Comparison of ENCODE assay signal across 1 cellular context in the genomic region with DNA sequence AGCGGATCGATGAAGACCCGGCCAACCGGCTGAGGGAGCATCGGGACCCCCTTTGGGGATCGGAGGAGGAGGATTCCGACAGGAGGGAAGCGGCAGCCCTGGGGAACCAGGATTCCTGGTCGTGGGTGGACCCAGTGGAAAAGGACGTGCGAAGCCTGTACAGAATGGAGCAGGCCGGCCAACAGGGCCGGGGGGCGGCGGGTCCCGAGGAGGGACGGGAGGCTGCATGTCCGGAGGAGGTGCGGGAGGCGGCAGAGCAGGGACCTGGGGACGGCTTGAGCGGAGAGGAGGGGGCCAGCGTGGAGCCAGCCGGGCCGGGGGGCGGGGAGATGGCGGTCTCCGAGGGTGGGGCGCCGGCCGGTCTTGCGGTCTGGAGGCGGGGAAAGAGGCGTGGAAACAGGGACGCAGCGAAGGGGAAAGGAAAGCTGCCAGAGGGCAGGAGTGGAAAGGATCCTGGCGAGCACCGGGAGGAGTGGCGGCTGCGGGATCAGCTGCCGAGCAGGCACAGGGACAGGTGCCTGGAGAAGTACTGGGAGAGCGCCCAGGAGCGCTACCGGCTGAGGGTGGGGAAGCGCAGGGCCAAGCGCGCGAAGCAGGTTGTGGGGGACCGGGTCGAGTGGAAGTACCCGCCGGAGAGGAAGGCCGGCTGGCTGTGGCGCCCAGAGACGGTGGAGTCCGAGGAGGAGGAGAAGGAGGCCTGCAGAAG.
TF ChIP-seq lines count a peak whose summit lies in the region.

A gene with protein sequence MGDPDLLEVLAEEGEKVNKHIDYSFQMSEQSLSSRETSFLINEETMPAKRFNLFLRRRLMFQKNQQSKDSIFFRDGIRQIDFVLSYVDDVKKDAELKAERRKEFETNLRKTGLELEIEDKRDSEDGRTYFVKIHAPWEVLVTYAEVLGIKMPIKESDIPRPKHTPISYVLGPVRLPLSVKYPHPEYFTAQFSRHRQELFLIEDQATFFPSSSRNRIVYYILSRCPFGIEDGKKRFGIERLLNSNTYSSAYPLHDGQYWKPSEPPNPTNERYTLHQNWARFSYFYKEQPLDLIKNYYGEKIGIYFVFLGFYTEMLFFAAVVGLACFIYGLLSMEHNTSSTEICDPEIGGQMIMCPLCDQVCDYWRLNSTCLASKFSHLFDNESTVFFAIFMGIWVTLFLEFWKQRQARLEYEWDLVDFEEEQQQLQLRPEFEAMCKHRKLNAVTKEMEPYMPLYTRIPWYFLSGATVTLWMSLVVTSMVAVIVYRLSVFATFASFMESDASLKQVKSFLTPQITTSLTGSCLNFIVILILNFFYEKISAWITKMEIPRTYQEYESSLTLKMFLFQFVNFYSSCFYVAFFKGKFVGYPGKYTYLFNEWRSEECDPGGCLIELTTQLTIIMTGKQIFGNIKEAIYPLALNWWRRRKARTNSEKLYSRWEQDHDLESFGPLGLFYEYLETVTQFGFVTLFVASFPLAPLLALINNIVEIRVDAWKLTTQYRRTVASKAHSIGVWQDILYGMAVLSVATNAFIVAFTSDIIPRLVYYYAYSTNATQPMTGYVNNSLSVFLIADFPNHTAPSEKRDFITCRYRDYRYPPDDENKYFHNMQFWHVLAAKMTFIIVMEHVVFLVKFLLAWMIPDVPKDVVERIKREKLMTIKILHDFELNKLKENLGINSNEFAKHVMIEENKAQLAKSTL (plus strand): TSS at position 444 of the 706 bp plus-strand sequence. CDS start 408 bp downstream, outside the sequence.

TF ChIP-seq in HEK293, 187 proteins besides CTCF, POLR2A, EP300 and RAD21 (continued from another document and continues in another):
- TF ChIP-seq, protein P1, sequence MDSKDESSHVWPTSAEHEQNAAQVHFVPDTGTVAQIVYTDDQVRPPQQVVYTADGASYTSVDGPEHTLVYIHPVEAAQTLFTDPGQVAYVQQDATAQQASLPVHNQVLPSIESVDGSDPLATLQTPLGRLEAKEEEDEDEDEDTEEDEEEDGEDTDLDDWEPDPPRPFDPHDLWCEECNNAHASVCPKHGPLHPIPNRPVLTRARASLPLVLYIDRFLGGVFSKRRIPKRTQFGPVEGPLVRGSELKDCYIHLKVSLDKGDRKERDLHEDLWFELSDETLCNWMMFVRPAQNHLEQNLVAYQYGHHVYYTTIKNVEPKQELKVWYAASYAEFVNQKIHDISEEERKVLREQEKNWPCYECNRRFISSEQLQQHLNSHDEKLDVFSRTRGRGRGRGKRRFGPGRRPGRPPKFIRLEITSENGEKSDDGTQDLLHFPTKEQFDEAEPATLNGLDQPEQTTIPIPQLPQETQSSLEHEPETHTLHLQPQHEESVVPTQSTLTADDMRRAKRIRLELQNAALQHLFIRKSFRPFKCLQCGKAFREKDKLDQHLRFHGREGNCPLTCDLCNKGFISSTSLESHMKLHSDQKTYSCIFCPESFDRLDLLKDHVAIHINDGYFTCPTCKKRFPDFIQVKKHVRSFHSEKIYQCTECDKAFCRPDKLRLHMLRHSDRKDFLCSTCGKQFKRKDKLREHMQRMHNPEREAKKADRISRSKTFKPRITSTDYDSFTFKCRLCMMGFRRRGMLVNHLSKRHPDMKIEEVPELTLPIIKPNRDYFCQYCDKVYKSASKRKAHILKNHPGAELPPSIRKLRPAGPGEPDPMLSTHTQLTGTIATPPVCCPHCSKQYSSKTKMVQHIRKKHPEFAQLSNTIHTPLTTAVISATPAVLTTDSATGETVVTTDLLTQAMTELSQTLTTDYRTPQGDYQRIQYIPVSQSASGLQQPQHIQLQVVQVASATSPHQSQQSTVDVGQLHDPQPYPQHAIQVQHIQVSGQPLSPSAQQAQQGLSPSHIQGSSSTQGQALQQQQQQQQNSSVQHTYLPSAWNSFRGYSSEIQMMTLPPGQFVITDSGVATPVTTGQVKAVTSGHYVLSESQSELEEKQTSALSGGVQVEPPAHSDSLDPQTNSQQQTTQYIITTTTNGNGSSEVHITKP (tag by site-specific recombination; IDR thresholded peaks at IDR 0.05), result peak; percentile 90
- TF ChIP-seq EGR2 (tag by site-specific recombination; IDR thresholded peaks at IDR 0.05; ENCODE audit: low read depth) (peak; percentile 53), ZNF324 (tag by site-specific recombination; IDR thresholded peaks at IDR 0.05) (peak; percentile 43; the same call in 1 of the 2 replicates), SP2 (tag by site-specific recombination; IDR thresholded peaks at IDR 0.05) (peak; percentile 77), TRIM28 (IDR thresholded peaks at IDR 0.05; ENCODE audit: borderline replicate concordance, low read length) (no peak), KLF8 (tag by site-specific recombination; IDR thresholded peaks at IDR 0.05) (peak; percentile 22; the same call in 1 of the 2 replicates), MZF1 (tag by site-specific recombination; IDR thresholded peaks at IDR 0.05; ENCODE audit: borderline replicate concordance) (0 out of 2 replicates have a peak, but pooled peaks have one; percentile 42), ZNF341 (tag by site-specific recombination; IDR thresholded peaks at IDR 0.05; ENCODE audit: low read depth) (peak; percentile 99), OSR2 (tag by site-specific recombination; IDR thresholded peaks at IDR 0.05) (0 out of 2 replicates have a peak, but pooled peaks have one; percentile 9), ZNF701 (tag by site-specific recombination; IDR thresholded peaks at IDR 0.05) (peak; percentile 91), ZNF394 (tag by site-specific recombination; IDR thresholded peaks at IDR 0.05; ENCODE audit: borderline replicate concordance) (peak; percentile 88; the same call in 1 of the 2 replicates), ZNF501 (tag by site-specific recombination; IDR thresholded peaks at IDR 0.05) (0 out of 2 replicates have a peak, but pooled peaks have one; percentile 40), ZNF843 (tag by site-specific recombination; IDR thresholded peaks at IDR 0.05) (0 out of 2 replicates have a peak, but pooled peaks have one; percentile 43), GLIS2 (tag by site-specific recombination; IDR thresholded peaks at IDR 0.05) (peak; percentile 72), SP7 (tag by site-specific recombination; IDR thresholded peaks at IDR 0.05) (peak; percentile 11; the same call in 1 of the 2 replicates), KLF16 (tag by site-specific recombination; IDR thresholded peaks at IDR 0.05) (peak; percentile 67), ZNF610 (tag by site-specific recombination; IDR thresholded peaks at IDR 0.05; ENCODE audit: borderline replicate concordance) (peak; percentile 80; the same call in 1 of the 2 replicates), ZNF266 (tag by site-specific recombination; IDR thresholded peaks at IDR 0.05; ENCODE audit: low read depth) (no peak), ZNF626 (tag by site-specific recombination; IDR thresholded peaks at IDR 0.05) (no peak), ZNF473 (tag by site-specific recombination; IDR thresholded peaks at IDR 0.05) (no peak), ZBTB17 (tag by site-specific recombination; IDR thresholded peaks at IDR 0.05) (0 out of 2 replicates have a peak, but pooled peaks have one; percentile 22), ZBTB20 (tag by site-specific recombination; IDR thresholded peaks at IDR 0.05) (0 out of 2 replicates have a peak, but pooled peaks have one; percentile 36), IKZF3 (tag by site-specific recombination; IDR thresholded peaks at IDR 0.05) (peak; percentile 69; the same call in 1 of the 2 replicates), SP3 (tag by site-specific recombination; IDR thresholded peaks at IDR 0.05) (peak; percentile 84), HOXC10 (CRISPR knock-in tag; IDR thresholded peaks at IDR 0.05) (no peak), ZNF391 (tag by site-specific recombination; IDR thresholded peaks at IDR 0.05; ENCODE audit: borderline replicate concordance, low read depth) (no peak), ZNF707 (tag by site-specific recombination; IDR thresholded peaks at IDR 0.05) (no peak), ZNF366 (tag by site-specific recombination; conservative IDR thresholded peaks at IDR 0.05) (peak; percentile 60), ZNF335 (tag by site-specific recombination; conservative IDR thresholded peaks at IDR 0.05) (peak; percentile 66), PRDM1 (tag by site-specific recombination; IDR thresholded peaks at IDR 0.05) (peak; percentile 86), ZNF777 (tag by site-specific recombination; IDR thresholded peaks at IDR 0.05; ENCODE audit: borderline replicate concordance) (no peak), ZNF24 (tag by site-specific recombination; IDR thresholded peaks at IDR 0.05) (peak; percentile 22; the same call in 1 of the 2 replicates)
- TF ChIP-seq, protein P2, sequence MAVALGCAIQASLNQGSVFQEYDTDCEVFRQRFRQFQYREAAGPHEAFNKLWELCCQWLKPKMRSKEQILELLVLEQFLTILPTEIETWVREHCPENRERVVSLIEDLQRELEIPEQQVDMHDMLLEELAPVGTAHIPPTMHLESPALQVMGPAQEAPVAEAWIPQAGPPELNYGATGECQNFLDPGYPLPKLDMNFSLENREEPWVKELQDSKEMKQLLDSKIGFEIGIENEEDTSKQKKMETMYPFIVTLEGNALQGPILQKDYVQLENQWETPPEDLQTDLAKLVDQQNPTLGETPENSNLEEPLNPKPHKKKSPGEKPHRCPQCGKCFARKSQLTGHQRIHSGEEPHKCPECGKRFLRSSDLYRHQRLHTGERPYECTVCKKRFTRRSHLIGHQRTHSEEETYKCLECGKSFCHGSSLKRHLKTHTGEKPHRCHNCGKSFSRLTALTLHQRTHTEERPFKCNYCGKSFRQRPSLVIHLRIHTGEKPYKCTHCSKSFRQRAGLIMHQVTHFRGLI (tag by site-specific recombination; IDR thresholded peaks at IDR 0.05), result peak; percentile 34; the same call in 1 of the 2 replicates
- TF ChIP-seq, protein P3, sequence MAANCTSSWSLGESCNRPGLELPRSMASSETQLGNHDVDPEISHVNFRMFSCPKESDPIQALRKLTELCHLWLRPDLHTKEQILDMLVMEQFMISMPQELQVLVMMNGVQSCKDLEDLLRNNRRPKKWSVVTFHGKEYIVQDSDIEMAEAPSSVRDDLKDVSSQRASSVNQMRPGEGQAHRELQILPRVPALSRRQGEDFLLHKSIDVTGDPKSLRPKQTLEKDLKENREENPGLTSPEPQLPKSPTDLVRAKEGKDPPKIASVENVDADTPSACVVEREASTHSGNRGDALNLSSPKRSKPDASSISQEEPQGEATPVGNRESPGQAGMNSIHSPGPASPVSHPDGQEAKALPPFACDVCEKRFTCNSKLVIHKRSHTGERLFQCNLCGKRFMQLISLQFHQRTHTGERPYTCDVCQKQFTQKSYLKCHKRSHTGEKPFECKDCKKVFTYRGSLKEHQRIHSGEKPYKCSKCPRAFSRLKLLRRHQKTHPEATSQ (tag by site-specific recombination; IDR thresholded peaks at IDR 0.05), result 0 out of 2 replicates have a peak, but pooled peaks have one; percentile 33
- TF ChIP-seq, protein P4, sequence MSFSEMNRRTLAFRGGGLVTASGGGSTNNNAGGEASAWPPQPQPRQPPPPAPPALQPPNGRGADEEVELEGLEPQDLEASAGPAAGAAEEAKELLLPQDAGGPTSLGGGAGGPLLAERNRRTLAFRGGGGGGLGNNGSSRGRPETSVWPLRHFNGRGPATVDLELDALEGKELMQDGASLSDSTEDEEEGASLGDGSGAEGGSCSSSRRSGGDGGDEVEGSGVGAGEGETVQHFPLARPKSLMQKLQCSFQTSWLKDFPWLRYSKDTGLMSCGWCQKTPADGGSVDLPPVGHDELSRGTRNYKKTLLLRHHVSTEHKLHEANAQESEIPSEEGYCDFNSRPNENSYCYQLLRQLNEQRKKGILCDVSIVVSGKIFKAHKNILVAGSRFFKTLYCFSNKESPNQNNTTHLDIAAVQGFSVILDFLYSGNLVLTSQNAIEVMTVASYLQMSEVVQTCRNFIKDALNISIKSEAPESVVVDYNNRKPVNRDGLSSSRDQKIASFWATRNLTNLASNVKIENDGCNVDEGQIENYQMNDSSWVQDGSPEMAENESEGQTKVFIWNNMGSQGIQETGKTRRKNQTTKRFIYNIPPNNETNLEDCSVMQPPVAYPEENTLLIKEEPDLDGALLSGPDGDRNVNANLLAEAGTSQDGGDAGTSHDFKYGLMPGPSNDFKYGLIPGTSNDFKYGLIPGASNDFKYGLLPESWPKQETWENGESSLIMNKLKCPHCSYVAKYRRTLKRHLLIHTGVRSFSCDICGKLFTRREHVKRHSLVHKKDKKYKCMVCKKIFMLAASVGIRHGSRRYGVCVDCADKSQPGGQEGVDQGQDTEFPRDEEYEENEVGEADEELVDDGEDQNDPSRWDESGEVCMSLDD (tag by site-specific recombination; IDR thresholded peaks at IDR 0.05), result peak; percentile 52; the same call in 1 of the 2 replicates
- TF ChIP-seq, protein P5, sequence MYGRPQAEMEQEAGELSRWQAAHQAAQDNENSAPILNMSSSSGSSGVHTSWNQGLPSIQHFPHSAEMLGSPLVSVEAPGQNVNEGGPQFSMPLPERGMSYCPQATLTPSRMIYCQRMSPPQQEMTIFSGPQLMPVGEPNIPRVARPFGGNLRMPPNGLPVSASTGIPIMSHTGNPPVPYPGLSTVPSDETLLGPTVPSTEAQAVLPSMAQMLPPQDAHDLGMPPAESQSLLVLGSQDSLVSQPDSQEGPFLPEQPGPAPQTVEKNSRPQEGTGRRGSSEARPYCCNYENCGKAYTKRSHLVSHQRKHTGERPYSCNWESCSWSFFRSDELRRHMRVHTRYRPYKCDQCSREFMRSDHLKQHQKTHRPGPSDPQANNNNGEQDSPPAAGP (tag by site-specific recombination; IDR thresholded peaks at IDR 0.05), result peak; percentile 57; the same call in 1 of the 2 replicates
- TF ChIP-seq, protein P6, sequence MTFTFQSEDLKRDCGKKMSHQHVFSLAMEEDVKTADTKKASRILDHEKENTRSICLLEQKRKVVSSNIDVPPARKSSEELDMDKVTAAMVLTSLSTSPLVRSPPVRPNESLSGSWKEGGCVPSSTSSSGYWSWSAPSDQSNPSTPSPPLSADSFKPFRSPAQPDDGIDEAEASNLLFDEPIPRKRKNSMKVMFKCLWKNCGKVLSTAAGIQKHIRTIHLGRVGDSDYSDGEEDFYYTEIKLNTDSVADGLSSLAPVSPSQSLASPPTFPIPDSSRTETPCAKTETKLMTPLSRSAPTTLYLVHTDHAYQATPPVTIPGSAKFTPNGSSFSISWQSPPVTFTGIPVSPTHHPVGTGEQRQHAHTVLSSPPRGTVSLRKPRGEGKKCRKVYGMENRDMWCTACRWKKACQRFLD (tag by site-specific recombination; IDR thresholded peaks at IDR 0.05), result peak; percentile 85; the same call in 1 of the 2 replicates
- TF ChIP-seq, protein P7, sequence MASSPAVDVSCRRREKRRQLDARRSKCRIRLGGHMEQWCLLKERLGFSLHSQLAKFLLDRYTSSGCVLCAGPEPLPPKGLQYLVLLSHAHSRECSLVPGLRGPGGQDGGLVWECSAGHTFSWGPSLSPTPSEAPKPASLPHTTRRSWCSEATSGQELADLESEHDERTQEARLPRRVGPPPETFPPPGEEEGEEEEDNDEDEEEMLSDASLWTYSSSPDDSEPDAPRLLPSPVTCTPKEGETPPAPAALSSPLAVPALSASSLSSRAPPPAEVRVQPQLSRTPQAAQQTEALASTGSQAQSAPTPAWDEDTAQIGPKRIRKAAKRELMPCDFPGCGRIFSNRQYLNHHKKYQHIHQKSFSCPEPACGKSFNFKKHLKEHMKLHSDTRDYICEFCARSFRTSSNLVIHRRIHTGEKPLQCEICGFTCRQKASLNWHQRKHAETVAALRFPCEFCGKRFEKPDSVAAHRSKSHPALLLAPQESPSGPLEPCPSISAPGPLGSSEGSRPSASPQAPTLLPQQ (tag by site-specific recombination; IDR thresholded peaks at IDR 0.05), result 0 out of 2 replicates have a peak, but pooled peaks have one; percentile 13
- TF ChIP-seq, protein P8, sequence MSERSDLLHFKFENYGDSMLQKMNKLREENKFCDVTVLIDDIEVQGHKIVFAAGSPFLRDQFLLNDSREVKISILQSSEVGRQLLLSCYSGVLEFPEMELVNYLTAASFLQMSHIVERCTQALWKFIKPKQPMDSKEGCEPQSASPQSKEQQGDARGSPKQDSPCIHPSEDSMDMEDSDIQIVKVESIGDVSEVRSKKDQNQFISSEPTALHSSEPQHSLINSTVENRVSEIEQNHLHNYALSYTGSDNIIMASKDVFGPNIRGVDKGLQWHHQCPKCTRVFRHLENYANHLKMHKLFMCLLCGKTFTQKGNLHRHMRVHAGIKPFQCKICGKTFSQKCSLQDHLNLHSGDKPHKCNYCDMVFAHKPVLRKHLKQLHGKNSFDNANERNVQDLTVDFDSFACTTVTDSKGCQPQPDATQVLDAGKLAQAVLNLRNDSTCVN (tag by site-specific recombination; optimal IDR thresholded peaks at IDR 0.05), result peak; percentile 53
